3 cellular contexts compared by ENCODE assay signal in the genomic region with DNA sequence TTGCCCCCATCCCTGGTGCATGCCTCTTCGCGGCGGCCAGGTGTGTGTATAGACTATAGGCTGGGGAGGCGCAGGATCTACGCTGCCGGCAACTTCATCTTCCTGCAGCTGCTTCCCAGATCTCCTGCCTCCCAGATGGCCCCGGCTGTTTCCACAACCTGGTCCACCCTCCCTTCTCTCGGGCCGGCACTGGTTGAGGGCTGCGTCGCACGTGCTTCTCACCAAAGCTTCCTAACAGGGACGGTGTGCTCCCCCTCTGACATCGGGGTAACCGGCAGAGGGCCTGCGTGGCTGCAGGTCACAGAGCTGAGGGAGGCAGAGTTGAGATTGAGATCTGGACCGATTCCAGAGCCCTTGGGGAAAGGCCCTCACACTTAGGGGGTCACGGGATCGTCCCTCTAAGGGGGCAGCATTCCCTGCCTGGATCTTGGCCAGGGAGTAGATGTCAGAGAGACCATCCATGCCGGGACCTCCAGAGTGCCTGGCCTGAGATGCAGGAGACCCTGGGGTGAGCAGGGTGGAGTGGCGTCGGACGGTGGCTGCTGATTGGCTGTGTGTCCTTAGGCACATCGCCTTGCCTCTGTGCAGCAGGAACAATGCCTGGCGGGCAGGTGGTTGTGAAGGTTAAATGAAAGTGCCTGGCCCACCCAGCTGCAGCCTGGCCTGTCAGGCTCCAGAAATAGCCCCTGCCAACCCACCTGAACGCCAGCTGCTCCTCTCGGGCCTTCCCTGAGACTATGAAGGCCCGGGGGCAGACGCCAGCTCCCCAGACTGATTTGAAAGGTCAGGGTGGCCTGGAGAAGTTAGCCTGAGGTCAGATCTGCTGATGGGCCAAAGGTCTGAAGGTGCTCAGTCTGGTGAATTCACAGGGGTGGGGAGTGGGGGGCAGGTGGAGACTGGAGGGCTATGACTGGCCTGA.
TF ChIP-seq lines count a peak whose summit lies in the region.

No MANE protein-coding gene starts in this region.

TF ChIP-seq in IMR-90, 13 proteins besides CTCF, POLR2A, EP300 and RAD21:
- TF ChIP-seq NFE2L2 (IDR thresholded peaks at IDR 0.05; ENCODE audit: low read depth, low read length) (no peak), CEBPB (IDR thresholded peaks at IDR 0.05; ENCODE audit: low read depth, low read length) (no peak), CHD1 (IDR thresholded peaks at IDR 0.05; ENCODE audit: low read depth, low read length) (no peak), RFX5 (IDR thresholded peaks at IDR 0.05; ENCODE audit: low read depth, low read length) (no peak), RCOR1 (IDR thresholded peaks at IDR 0.05; ENCODE audit: insufficient replicate concordance, low read length) (no peak), MXI1 (IDR thresholded peaks at IDR 0.05; ENCODE audit: borderline replicate concordance, low read depth, low read length) (no peak), SMC3 (IDR thresholded peaks at IDR 0.05; ENCODE audit: low read depth, low read length) (no peak), BHLHE40 (IDR thresholded peaks at IDR 0.05; ENCODE audit: low read depth, low read length) (no peak), MAZ (IDR thresholded peaks at IDR 0.05; ENCODE audit: borderline replicate concordance, low read depth, low read length) (no peak), FOS (IDR thresholded peaks at IDR 0.05; ENCODE audit: low read depth, low read length) (no peak), MAFK (IDR thresholded peaks at IDR 0.05; ENCODE audit: low read depth, low read length) (no peak)
- TF ChIP-seq, protein P1, sequence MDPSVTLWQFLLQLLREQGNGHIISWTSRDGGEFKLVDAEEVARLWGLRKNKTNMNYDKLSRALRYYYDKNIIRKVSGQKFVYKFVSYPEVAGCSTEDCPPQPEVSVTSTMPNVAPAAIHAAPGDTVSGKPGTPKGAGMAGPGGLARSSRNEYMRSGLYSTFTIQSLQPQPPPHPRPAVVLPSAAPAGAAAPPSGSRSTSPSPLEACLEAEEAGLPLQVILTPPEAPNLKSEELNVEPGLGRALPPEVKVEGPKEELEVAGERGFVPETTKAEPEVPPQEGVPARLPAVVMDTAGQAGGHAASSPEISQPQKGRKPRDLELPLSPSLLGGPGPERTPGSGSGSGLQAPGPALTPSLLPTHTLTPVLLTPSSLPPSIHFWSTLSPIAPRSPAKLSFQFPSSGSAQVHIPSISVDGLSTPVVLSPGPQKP (IDR thresholded peaks at IDR 0.05; ENCODE audit: borderline replicate concordance, low read depth, low read length), result no peak
- TF ChIP-seq, protein P2, sequence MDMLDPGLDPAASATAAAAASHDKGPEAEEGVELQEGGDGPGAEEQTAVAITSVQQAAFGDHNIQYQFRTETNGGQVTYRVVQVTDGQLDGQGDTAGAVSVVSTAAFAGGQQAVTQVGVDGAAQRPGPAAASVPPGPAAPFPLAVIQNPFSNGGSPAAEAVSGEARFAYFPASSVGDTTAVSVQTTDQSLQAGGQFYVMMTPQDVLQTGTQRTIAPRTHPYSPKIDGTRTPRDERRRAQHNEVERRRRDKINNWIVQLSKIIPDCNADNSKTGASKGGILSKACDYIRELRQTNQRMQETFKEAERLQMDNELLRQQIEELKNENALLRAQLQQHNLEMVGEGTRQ (IDR thresholded peaks at IDR 0.05; ENCODE audit: low read depth, low read length), result no peak

TF ChIP-seq in SK-N-SH, 30 proteins besides CTCF, POLR2A, EP300 and RAD21:
- no peak for TF ChIP-seq NFIC (IDR thresholded peaks at IDR 0.05; ENCODE audit: borderline replicate concordance)
- no peak for TF ChIP-seq FOXM1 (IDR thresholded peaks at IDR 0.05; ENCODE audit: low read depth)
- TF ChIP-seq SMC3 (IDR thresholded peaks at IDR 0.05; ENCODE audit: low read depth, low read length), result no peak
- TF ChIP-seq FOSL2 (IDR thresholded peaks at IDR 0.05; ENCODE audit: borderline replicate concordance, low read depth), result no peak
- TF ChIP-seq TCF12 (IDR thresholded peaks at IDR 0.05), result no peak
- no peak for TF ChIP-seq EZH2phosphoT487 (IDR thresholded peaks at IDR 0.05; ENCODE audit: borderline replicate concordance, low read depth)
- TF ChIP-seq, protein P3, sequence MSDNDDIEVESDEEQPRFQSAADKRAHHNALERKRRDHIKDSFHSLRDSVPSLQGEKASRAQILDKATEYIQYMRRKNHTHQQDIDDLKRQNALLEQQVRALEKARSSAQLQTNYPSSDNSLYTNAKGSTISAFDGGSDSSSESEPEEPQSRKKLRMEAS (IDR thresholded peaks at IDR 0.05; ENCODE audit: low read depth), result 0 out of 2 replicates have a peak, but pooled peaks have one; percentile 20
- TF ChIP-seq, protein P2 (IDR thresholded peaks at IDR 0.05; ENCODE audit: borderline replicate concordance, low read depth, low read length), result no peak
- TF ChIP-seq, protein P4, sequence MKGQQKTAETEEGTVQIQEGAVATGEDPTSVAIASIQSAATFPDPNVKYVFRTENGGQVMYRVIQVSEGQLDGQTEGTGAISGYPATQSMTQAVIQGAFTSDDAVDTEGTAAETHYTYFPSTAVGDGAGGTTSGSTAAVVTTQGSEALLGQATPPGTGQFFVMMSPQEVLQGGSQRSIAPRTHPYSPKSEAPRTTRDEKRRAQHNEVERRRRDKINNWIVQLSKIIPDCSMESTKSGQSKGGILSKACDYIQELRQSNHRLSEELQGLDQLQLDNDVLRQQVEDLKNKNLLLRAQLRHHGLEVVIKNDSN (IDR thresholded peaks at IDR 0.05; ENCODE audit: borderline replicate concordance, low read depth), result no peak
- TF ChIP-seq, protein P5, sequence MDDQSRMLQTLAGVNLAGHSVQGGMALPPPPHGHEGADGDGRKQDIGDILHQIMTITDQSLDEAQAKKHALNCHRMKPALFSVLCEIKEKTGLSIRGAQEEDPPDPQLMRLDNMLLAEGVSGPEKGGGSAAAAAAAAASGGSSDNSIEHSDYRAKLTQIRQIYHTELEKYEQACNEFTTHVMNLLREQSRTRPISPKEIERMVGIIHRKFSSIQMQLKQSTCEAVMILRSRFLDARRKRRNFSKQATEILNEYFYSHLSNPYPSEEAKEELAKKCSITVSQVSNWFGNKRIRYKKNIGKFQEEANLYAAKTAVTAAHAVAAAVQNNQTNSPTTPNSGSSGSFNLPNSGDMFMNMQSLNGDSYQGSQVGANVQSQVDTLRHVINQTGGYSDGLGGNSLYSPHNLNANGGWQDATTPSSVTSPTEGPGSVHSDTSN (IDR thresholded peaks at IDR 0.05), result no peak
- TF ChIP-seq GATA2 (CRISPR knock-in tag; IDR thresholded peaks at IDR 0.05), result peak; percentile 28; the same call in 1 of the 2 replicates
- TF ChIP-seq MXI1 (IDR thresholded peaks at IDR 0.05; ENCODE audit: low read depth, low read length), result peak; percentile 96

TF ChIP-seq in HepG2, 621 proteins besides CTCF, POLR2A, EP300 and RAD21 (continues in another document):
- TF ChIP-seq ZNF768 (CRISPR knock-in tag; IDR thresholded peaks at IDR 0.05) (peak; percentile 81), MED8 (CRISPR knock-in tag; IDR thresholded peaks at IDR 0.05; ENCODE audit: insufficient replicate concordance) (no peak), HNF4A (CRISPR knock-in tag; IDR thresholded peaks at IDR 0.05) (no peak), ZBTB3 (CRISPR knock-in tag; IDR thresholded peaks at IDR 0.05; ENCODE audit: borderline replicate concordance, low read depth) (no peak), RBFOX2 (IDR thresholded peaks at IDR 0.05; ENCODE audit: low read depth, low read length) (peak; percentile 47; the same call in 1 of the 2 replicates), SIN3B (IDR thresholded peaks at IDR 0.05; ENCODE audit: low read length) (no peak)
- TF ChIP-seq, protein P6, sequence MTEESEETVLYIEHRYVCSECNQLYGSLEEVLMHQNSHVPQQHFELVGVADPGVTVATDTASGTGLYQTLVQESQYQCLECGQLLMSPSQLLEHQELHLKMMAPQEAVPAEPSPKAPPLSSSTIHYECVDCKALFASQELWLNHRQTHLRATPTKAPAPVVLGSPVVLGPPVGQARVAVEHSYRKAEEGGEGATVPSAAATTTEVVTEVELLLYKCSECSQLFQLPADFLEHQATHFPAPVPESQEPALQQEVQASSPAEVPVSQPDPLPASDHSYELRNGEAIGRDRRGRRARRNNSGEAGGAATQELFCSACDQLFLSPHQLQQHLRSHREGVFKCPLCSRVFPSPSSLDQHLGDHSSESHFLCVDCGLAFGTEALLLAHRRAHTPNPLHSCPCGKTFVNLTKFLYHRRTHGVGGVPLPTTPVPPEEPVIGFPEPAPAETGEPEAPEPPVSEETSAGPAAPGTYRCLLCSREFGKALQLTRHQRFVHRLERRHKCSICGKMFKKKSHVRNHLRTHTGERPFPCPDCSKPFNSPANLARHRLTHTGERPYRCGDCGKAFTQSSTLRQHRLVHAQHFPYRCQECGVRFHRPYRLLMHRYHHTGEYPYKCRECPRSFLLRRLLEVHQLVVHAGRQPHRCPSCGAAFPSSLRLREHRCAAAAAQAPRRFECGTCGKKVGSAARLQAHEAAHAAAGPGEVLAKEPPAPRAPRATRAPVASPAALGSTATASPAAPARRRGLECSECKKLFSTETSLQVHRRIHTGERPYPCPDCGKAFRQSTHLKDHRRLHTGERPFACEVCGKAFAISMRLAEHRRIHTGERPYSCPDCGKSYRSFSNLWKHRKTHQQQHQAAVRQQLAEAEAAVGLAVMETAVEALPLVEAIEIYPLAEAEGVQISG (CRISPR knock-in tag; IDR thresholded peaks at IDR 0.05), result no peak; the same call in 1 of the 2 replicates
- TF ChIP-seq, protein P7, sequence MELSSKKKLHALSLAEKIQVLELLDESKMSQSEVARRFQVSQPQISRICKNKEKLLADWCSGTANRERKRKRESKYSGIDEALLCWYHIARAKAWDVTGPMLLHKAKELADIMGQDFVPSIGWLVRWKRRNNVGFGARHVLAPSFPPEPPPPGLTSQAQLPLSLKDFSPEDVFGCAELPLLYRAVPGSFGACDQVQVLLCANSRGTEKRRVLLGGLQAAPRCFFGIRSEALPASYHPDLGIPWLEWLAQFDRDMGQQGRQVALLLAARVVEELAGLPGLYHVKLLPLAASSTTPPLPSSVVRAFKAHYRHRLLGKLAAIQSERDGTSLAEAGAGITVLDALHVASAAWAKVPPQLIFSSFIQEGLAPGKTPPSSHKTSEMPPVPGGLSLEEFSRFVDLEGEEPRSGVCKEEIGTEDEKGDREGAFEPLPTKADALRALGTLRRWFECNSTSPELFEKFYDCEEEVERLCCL (CRISPR knock-in tag; IDR thresholded peaks at IDR 0.05; ENCODE audit: borderline replicate concordance), result no peak
- TF ChIP-seq, protein P8, sequence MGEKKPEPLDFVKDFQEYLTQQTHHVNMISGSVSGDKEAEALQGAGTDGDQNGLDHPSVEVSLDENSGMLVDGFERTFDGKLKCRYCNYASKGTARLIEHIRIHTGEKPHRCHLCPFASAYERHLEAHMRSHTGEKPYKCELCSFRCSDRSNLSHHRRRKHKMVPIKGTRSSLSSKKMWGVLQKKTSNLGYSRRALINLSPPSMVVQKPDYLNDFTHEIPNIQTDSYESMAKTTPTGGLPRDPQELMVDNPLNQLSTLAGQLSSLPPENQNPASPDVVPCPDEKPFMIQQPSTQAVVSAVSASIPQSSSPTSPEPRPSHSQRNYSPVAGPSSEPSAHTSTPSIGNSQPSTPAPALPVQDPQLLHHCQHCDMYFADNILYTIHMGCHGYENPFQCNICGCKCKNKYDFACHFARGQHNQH (CRISPR knock-in tag; IDR thresholded peaks at IDR 0.05), result no peak
- TF ChIP-seq, protein P9, sequence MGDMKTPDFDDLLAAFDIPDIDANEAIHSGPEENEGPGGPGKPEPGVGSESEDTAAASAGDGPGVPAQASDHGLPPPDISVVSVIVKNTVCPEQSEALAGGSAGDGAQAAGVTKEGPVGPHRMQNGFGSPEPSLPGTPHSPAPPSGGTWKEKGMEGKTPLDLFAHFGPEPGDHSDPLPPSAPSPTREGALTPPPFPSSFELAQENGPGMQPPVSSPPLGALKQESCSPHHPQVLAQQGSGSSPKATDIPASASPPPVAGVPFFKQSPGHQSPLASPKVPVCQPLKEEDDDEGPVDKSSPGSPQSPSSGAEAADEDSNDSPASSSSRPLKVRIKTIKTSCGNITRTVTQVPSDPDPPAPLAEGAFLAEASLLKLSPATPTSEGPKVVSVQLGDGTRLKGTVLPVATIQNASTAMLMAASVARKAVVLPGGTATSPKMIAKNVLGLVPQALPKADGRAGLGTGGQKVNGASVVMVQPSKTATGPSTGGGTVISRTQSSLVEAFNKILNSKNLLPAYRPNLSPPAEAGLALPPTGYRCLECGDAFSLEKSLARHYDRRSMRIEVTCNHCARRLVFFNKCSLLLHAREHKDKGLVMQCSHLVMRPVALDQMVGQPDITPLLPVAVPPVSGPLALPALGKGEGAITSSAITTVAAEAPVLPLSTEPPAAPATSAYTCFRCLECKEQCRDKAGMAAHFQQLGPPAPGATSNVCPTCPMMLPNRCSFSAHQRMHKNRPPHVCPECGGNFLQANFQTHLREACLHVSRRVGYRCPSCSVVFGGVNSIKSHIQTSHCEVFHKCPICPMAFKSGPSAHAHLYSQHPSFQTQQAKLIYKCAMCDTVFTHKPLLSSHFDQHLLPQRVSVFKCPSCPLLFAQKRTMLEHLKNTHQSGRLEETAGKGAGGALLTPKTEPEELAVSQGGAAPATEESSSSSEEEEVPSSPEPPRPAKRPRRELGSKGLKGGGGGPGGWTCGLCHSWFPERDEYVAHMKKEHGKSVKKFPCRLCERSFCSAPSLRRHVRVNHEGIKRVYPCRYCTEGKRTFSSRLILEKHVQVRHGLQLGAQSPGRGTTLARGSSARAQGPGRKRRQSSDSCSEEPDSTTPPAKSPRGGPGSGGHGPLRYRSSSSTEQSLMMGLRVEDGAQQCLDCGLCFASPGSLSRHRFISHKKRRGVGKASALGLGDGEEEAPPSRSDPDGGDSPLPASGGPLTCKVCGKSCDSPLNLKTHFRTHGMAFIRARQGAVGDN (CRISPR knock-in tag; IDR thresholded peaks at IDR 0.05), result peak; percentile 23; the same call in 1 of the 2 replicates
- TF ChIP-seq, protein P10, sequence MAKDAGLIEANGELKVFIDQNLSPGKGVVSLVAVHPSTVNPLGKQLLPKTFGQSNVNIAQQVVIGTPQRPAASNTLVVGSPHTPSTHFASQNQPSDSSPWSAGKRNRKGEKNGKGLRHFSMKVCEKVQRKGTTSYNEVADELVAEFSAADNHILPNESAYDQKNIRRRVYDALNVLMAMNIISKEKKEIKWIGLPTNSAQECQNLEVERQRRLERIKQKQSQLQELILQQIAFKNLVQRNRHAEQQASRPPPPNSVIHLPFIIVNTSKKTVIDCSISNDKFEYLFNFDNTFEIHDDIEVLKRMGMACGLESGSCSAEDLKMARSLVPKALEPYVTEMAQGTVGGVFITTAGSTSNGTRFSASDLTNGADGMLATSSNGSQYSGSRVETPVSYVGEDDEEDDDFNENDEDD (CRISPR knock-in tag; IDR thresholded peaks at IDR 0.05; ENCODE audit: borderline replicate concordance), result 0 out of 2 replicates have a peak, but pooled peaks have one; percentile 24
